Comparison of ENCODE assay signal across 19 cellular contexts in the genomic region with DNA sequence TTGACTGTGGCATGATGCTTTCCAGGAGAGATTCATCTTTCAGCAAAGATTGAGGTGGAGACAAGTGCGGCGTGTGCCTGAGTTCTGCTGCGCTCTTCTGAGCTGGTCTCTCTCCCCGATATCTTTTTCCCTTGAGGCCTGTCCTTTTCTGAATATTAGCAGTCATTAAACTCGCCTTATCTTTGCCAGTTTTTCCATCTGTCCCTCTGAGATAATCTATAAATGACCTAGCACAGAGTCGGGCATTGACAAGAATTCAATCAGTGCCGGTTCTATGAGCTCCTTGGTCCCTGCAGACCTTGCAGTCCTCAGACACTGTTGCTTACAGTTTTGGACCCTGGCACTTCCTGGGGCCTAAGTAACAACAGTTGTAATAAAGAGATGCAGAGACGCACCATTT.
"Had no signal": no experiment of that assay in that cellular context is flagged by ENCODE, and none has a peak within 500 bp of the region (broad histone marks: within the 10 kb centered on the region; RNA-seq: fewer than 3 reads in every experiment).

No MANE protein-coding gene starts in this region.

- H3K27ac ChIP-seq: brain microvascular endothelial cell, colonic mucosa, gastrocnemius medialis, pancreas, right lobe of liver, SJSA1, tibial artery had no signal

- H3K4me1 ChIP-seq: colonic mucosa, gastrocnemius medialis, pancreas, right lobe of liver, SJSA1, tibial artery had no signal

- ATAC-seq: activated T-cell treated with anti-CD3 and anti-CD28 coated beads, Interleukin-2, amount 50 U/mL, for 4 hours; gastrocnemius medialis; left lobe of liver; pancreas; right lobe of liver had no signal

- H3K27me3 Mint-ChIP-seq: activated CD4-positive, alpha-beta T cell treated with anti-CD3 and anti-CD28 coated beads, Interleukin-2, amount 10 ng/mL, durations not matched to agents 24 days and 14 days had no signal

- H3K4me3 Mint-ChIP-seq: activated T-cell treated with anti-CD3 and anti-CD28 coated beads, Interleukin-2, amount 50 U/mL, for 4 hours had no signal

- DNase-seq: activated CD8-positive, alpha-beta memory T cell treated with anti-CD3 and anti-CD28 coated beads, Interleukin-2, amount 50 U/mL, for 4 hours; activated effector memory CD4-positive, alpha-beta T cell treated with Interleukin-2 at 50 U/mL for 16 hours; activated T-cell treated with anti-CD3 and anti-CD28 coated beads, Interleukin-2, amount 50 U/mL, for 4 hours; aorta; brain microvascular endothelial cell; central memory CD4-positive, alpha-beta T cell; colonic mucosa; gastrocnemius medialis; head of caudate nucleus; kidney; pancreas; right lobe of liver; small intestine; stimulated activated CD4-positive, alpha-beta T cell treated with anti-CD3 and anti-CD28 coated beads, Interleukin-15, amount 100 ng/mL, for 24 hours; stimulated activated CD4-positive, alpha-beta T cell treated with anti-CD3 and anti-CD28 coated beads, Interleukin-2, amount 100 ng/mL, for 48 hours; tibial artery had no signal

- FAIRE-seq: kidney, pancreas, small intestine had no signal

- H3K9me3 Mint-ChIP-seq: activated CD4-positive, alpha-beta T cell treated with anti-CD3 and anti-CD28 coated beads, Interleukin-2, amount 10 ng/mL, durations not matched to agents 24 days and 14 days; activated T-cell treated with anti-CD3 and anti-CD28 coated beads, Interleukin-2, amount 50 U/mL, for 4 hours had no signal

- H3K4me3 ChIP-seq: colonic mucosa, gastrocnemius medialis, pancreas, right lobe of liver, SJSA1, tibial artery had no signal

- H3K36me3 ChIP-seq: brain microvascular endothelial cell, colonic mucosa, gastrocnemius medialis, pancreas, right lobe of liver, SJSA1, tibial artery had no signal

- H3K9me3 ChIP-seq: colonic mucosa, gastrocnemius medialis, pancreas, right lobe of liver, SJSA1, tibial artery had no signal

- H3K27me3 ChIP-seq: brain microvascular endothelial cell, colonic mucosa, gastrocnemius medialis, pancreas, right lobe of liver, SJSA1 had no signal
